Comparison of ENCODE assay signal across 25 cellular contexts in genomic region chr13:57438072-57438471, GRCh38.
"Had no signal": no experiment of that assay in that cellular context is flagged by ENCODE, and none has a peak within 500 bp of the region (broad histone marks: within the 10 kb centered on the region; RNA-seq: fewer than 3 reads in every experiment).

No MANE protein-coding gene starts in this region.

- H3K4me1 Mint-ChIP-seq: naive thymus-derived CD8-positive, alpha-beta T cell; nephron; stimulated activated effector memory CD8-positive, alpha-beta T cell treated with anti-CD3 and anti-CD28 coated beads, Interleukin-12 subunit alpha, Interleukin-12 subunit beta, amount 100 ng/mL, for 72 hours had no signal

- H3K27ac Mint-ChIP-seq: stimulated activated effector memory CD8-positive, alpha-beta T cell treated with anti-CD3 and anti-CD28 coated beads, Interleukin-12 subunit alpha, Interleukin-12 subunit beta, amount 100 ng/mL, for 72 hours; stimulated activated naive CD8-positive, alpha-beta T cell treated with anti-CD3 and anti-CD28 coated beads, Interleukin-15, Interleukin-2, amounts not matched to agents 100 ng/mL and 50 ng/mL, for 24 hours; type B pancreatic cell had no signal

- ATAC-seq: heart right ventricle; left cardiac atrium; left lobe of liver; left ventricle myocardium superior; lower lobe of right lung; naive thymus-derived CD8-positive, alpha-beta T cell; pancreas; right cardiac atrium; sciatic nerve; stimulated activated effector memory CD8-positive, alpha-beta T cell treated with anti-CD3 and anti-CD28 coated beads, Interleukin-12 subunit alpha, Interleukin-12 subunit beta, amount 100 ng/mL, for 72 hours had no signal

- H3K27ac ChIP-seq: heart right ventricle, lower lobe of right lung, pancreas, skin epidermis, suprapubic skin, tibial nerve, uterus had no signal

- H3K27me3 ChIP-seq: heart right ventricle, pancreas, suprapubic skin, tibial nerve, uterus had no signal

- H3K36me3 Mint-ChIP-seq: naive thymus-derived CD8-positive, alpha-beta T cell; stimulated activated effector memory CD8-positive, alpha-beta T cell treated with anti-CD3 and anti-CD28 coated beads, Interleukin-12 subunit alpha, Interleukin-12 subunit beta, amount 100 ng/mL, for 72 hours; type B pancreatic cell had no signal

- H3K4me1 ChIP-seq: heart right ventricle, lower lobe of right lung, pancreas, suprapubic skin, tibial nerve, uterus had no signal

- H3K9me3 ChIP-seq: lower lobe of right lung, pancreas, suprapubic skin, tibial nerve, uterus had no signal

- H3K36me3 ChIP-seq: heart right ventricle, lower lobe of right lung, pancreas, suprapubic skin, tibial nerve, uterus had no signal

- H3K4me3 ChIP-seq: heart right ventricle, lower lobe of right lung, pancreas, skin epidermis, suprapubic skin, tibial nerve, uterus had no signal

- H3K4me3 Mint-ChIP-seq: naive thymus-derived CD8-positive, alpha-beta T cell; nephron; stimulated activated effector memory CD8-positive, alpha-beta T cell treated with anti-CD3 and anti-CD28 coated beads, Interleukin-12 subunit alpha, Interleukin-12 subunit beta, amount 100 ng/mL, for 72 hours; stimulated activated naive CD8-positive, alpha-beta T cell treated with anti-CD3 and anti-CD28 coated beads, Interleukin-15, Interleukin-2, amounts not matched to agents 100 ng/mL and 50 ng/mL, for 24 hours; type B pancreatic cell had no signal

- H3K27me3 Mint-ChIP-seq: naive thymus-derived CD8-positive, alpha-beta T cell; stimulated activated naive CD8-positive, alpha-beta T cell treated with anti-CD3 and anti-CD28 coated beads, Interleukin-15, Interleukin-2, amounts not matched to agents 100 ng/mL and 50 ng/mL, for 24 hours; type B pancreatic cell had no signal

- DNase-seq: hippocampal formation; kidney glomerular epithelial cell; left cardiac atrium; left ventricle myocardium superior; lower lobe of right lung; mammary epithelial cell; mesenchymal stem cell; naive thymus-derived CD8-positive, alpha-beta T cell; nucleus accumbens; posterior cingulate gyrus; right cardiac atrium; stimulated activated CD4-positive, alpha-beta T cell treated with anti-CD3 and anti-CD28 coated beads, Interleukin-4, amount 100 ng/mL, for 24 hours; stimulated activated naive CD4-positive, alpha-beta T cell; uterus had no signal
